In genomic region chr21:42736646-42737350, GRCh38 we compare ENCODE assay signal across 19 cellular contexts.
DNase-seq lines count a peak whose midpoint lies in the region; ATAC-seq, FAIRE-seq and TF ChIP-seq lines count a peak whose summit lies in the region.
"Had no signal": no experiment of that assay in that cellular context is flagged by ENCODE, and none has a peak within 500 bp of the region (broad histone marks: within the 10 kb centered on the region; RNA-seq: fewer than 3 reads in every experiment).

No MANE protein-coding gene starts in this region.

- BruUV-seq in HepG2 (replicated peaks; lab: Mats Ljungman, UMichigan): no TSS peak

- in situ Hi-C loops in HepG2 (cut with HindIII; ENCODE audit: extremely low pct_ligation_motif_present, low pct_unique_long_range_greater_than_20kb): no loop called here

- no peak for TF ChIP-seq CTCF in HepG2 (CRISPR knock-in tag; IDR thresholded peaks at IDR 0.05)
- no peak for TF ChIP-seq CTCF in suprapubic skin (IDR thresholded peaks at IDR 0.05)
- TF ChIP-seq CTCF in tibial nerve (IDR thresholded peaks at IDR 0.05): no peak

- peaks cover 96% of the 10 kb centered on the region for H3K4me1 ChIP-seq in HepG2 (ENCODE audit: insufficient read depth, low read length)
- peaks cover 3% of the 10 kb centered on the region for H3K4me1 ChIP-seq in suprapubic skin
- H3K4me1 ChIP-seq in tibial nerve: peaks cover 0 to 37% (median 23%) of the 10 kb centered on the region in 4 donors

- H3K27ac Mint-ChIP-seq in activated naive CD8-positive, alpha-beta T cell treated with anti-CD3 and anti-CD28 coated beads, Interleukin-2, amount 10 ng/mL, durations not matched to agents 7 days and 5 days: peak overlapping the region; percentile 99
- H3K27ac Mint-ChIP-seq in activated naive CD8-positive, alpha-beta T cell treated with anti-CD3 and anti-CD28 coated beads for 36 hours: no peak overlapping the region
- H3K27ac Mint-ChIP-seq in activated CD8-positive, alpha-beta T cell treated with anti-CD3 and anti-CD28 coated beads, Interleukin-2, amount 10 ng/mL, durations not matched to agents 7 days and 5 days: peak overlapping the region; percentile 98

- H2AFZ ChIP-seq in HepG2 (ENCODE audit: low read length): no peak overlapping the region

- TF ChIP-seq EP300 in HepG2 (IDR thresholded peaks at IDR 0.05; ENCODE audit: low read depth in 2 of 2, low read length in 2 of 2) (no peak), HepG2 (CRISPR knock-in tag; IDR thresholded peaks at IDR 0.05; ENCODE audit: borderline replicate concordance) (no peak), suprapubic skin (IDR thresholded peaks at IDR 0.05) (no peak), tibial nerve (IDR thresholded peaks at IDR 0.05) (no peak)

- peaks cover 1% of the 10 kb centered on the region for H3K9me3 Mint-ChIP-seq in activated naive CD8-positive, alpha-beta T cell treated with anti-CD3 and anti-CD28 coated beads, Interleukin-2, amount 10 ng/mL, durations not matched to agents 7 days and 5 days
- no peaks in the 10 kb centered on the region for H3K9me3 Mint-ChIP-seq in activated naive CD8-positive, alpha-beta T cell treated with anti-CD3 and anti-CD28 coated beads for 36 hours
- H3K9me3 Mint-ChIP-seq in activated CD8-positive, alpha-beta T cell treated with anti-CD3 and anti-CD28 coated beads, Interleukin-2, amount 10 ng/mL, durations not matched to agents 7 days and 5 days (ENCODE audit: insufficient read depth): no peaks in the 10 kb centered on the region
- H3K9me3 Mint-ChIP-seq: IgD-negative memory B cell, naive B cell had no signal

- H3K9ac ChIP-seq in HepG2 (ENCODE audit: insufficient read depth, low read depth, low read length): no peak overlapping the region

- FAIRE-seq in HepG2 (lab: Jason Lieb, UNC): no peak
- FAIRE-seq: colon had no signal

- H3K36me3 Mint-ChIP-seq in activated naive CD8-positive, alpha-beta T cell treated with anti-CD3 and anti-CD28 coated beads, Interleukin-2, amount 10 ng/mL, durations not matched to agents 7 days and 5 days: peaks cover 13% of the 10 kb centered on the region
- no peaks in the 10 kb centered on the region for H3K36me3 Mint-ChIP-seq in activated naive CD8-positive, alpha-beta T cell treated with anti-CD3 and anti-CD28 coated beads for 36 hours
- peaks cover 22% of the 10 kb centered on the region for H3K36me3 Mint-ChIP-seq in activated CD8-positive, alpha-beta T cell treated with anti-CD3 and anti-CD28 coated beads, Interleukin-2, amount 10 ng/mL, durations not matched to agents 7 days and 5 days (ENCODE audit: low read depth)

- no peak for ATAC-seq in activated naive CD8-positive, alpha-beta T cell treated with anti-CD3 and anti-CD28 coated beads, Interleukin-2, amount 10 ng/mL, durations not matched to agents 7 days and 5 days (ENCODE audit: low read depth)
- no peak for ATAC-seq in activated CD8-positive, alpha-beta T cell treated with anti-CD3 and anti-CD28 coated beads, Interleukin-2, amount 10 ng/mL, durations not matched to agents 7 days and 5 days
- ATAC-seq in HepG2 (no peak), GM21360 (IDR thresholded peaks at IDR 0.05; ENCODE audit: unreplicated experiment) (no peak)
- ATAC-seq: heart left ventricle had no signal

- no peak overlapping the region for H3K4me3 ChIP-seq in HepG2 (replicated peaks in 1 of 3; ENCODE audit: insufficient read depth in 1 of 3, low read depth in 2 of 3, low read length in 3 of 3)
- H3K4me3 ChIP-seq in suprapubic skin: no peak overlapping the region
- no peak overlapping the region for H3K4me3 ChIP-seq in tibial nerve
- H3K4me3 ChIP-seq: heart left ventricle, skin epidermis had no signal

- no peaks in the 10 kb centered on the region for H3K9me3 ChIP-seq in HepG2 (ENCODE audit: low read length)
- no peaks in the 10 kb centered on the region for H3K9me3 ChIP-seq in suprapubic skin
- no peaks in the 10 kb centered on the region for H3K9me3 ChIP-seq in tibial nerve
- H3K9me3 ChIP-seq: heart left ventricle had no signal

- no peak for TF ChIP-seq RAD21 in HepG2 (CRISPR knock-in tag; IDR thresholded peaks at IDR 0.05)

- H3K27me3 ChIP-seq in HepG2 (ENCODE audit: control insufficient read depth in 1 of 2, insufficient read depth in 2 of 2, low read length in 2 of 2) (no peaks in the 10 kb centered on the region), suprapubic skin (no peaks in the 10 kb centered on the region), tibial nerve (no peaks in the 10 kb centered on the region)
- H3K27me3 ChIP-seq: heart left ventricle had no signal

- H3K36me3 ChIP-seq in HepG2 (replicated peaks in 1 of 2; ENCODE audit: control insufficient read depth in 1 of 2, insufficient read depth in 2 of 2, low read length in 2 of 2): no peaks in the 10 kb centered on the region; a peak in 1 of 5 replicates
- H3K36me3 ChIP-seq in suprapubic skin: peaks cover 5% of the 10 kb centered on the region
- H3K36me3 ChIP-seq in tibial nerve: peaks cover 0 to 43% (median 2%) of the 10 kb centered on the region in 3 donors

- 96% methylated on average over 5 of the region's 12 CpGs for WGBS in HepG2 (ENCODE audit: low lambda C conversion rate)
- 80% methylated on average over 11 of the region's 12 CpGs for WGBS in suprapubic skin
- WGBS in tibial nerve, 2 donors: 86 to 89% methylated on average over 11 to 12 of the region's 12 CpGs

- CTCF ChIA-PET in activated CD8-positive, alpha-beta T cell treated with anti-CD3 and anti-CD28 coated beads, Interleukin-2, amount 10 ng/mL, durations not matched to agents 7 days and 5 days (lab: Charles Lee): interaction anchor here (1.1 to 3.0 kb wide), 4 partner anchors 10 to 143 kb away, joined by 3 to 12 read pairs (median 7); no protein-coding TSS in a partner anchor
- CTCF ChIA-PET in HepG2 (lab: Yijun Ruan, JAX; ENCODE audit: low intra/inter-chr PET ratio, low total read pairs): no interaction called here

- no peaks in the 10 kb centered on the region for H3K27me3 Mint-ChIP-seq in activated naive CD8-positive, alpha-beta T cell treated with anti-CD3 and anti-CD28 coated beads, Interleukin-2, amount 10 ng/mL, durations not matched to agents 7 days and 5 days
- no peaks in the 10 kb centered on the region for H3K27me3 Mint-ChIP-seq in activated naive CD8-positive, alpha-beta T cell treated with anti-CD3 and anti-CD28 coated beads for 36 hours
- no peaks in the 10 kb centered on the region for H3K27me3 Mint-ChIP-seq in activated CD8-positive, alpha-beta T cell treated with anti-CD3 and anti-CD28 coated beads, Interleukin-2, amount 10 ng/mL, durations not matched to agents 7 days and 5 days (ENCODE audit: low read depth)
- H3K27me3 Mint-ChIP-seq: naive B cell had no signal

- H3K4me1 Mint-ChIP-seq in activated naive CD8-positive, alpha-beta T cell treated with anti-CD3 and anti-CD28 coated beads, Interleukin-2, amount 10 ng/mL, durations not matched to agents 7 days and 5 days: peaks cover 46% of the 10 kb centered on the region
- peaks cover 37% of the 10 kb centered on the region for H3K4me1 Mint-ChIP-seq in activated naive CD8-positive, alpha-beta T cell treated with anti-CD3 and anti-CD28 coated beads for 36 hours
- H3K4me1 Mint-ChIP-seq in activated CD8-positive, alpha-beta T cell treated with anti-CD3 and anti-CD28 coated beads, Interleukin-2, amount 10 ng/mL, durations not matched to agents 7 days and 5 days (ENCODE audit: low read depth): peaks cover 67% of the 10 kb centered on the region

- peak overlapping the region; percentile 96 for H3K27ac ChIP-seq in HepG2 (ENCODE audit: extremely low read length, insufficient read depth, low read length)
- H3K27ac ChIP-seq in suprapubic skin: peak overlapping the region; percentile 19
- H3K27ac ChIP-seq in tibial nerve: peak overlapping the region in 2 of 4 donors; percentile 64 to 82

- TF ChIP-seq POLR2A in HepG2 (IDR thresholded peaks at IDR 0.05; ENCODE audit: insufficient read depth in 1 of 2, low read depth in 2 of 2, low read length in 2 of 2): no peak
- TF ChIP-seq POLR2A in suprapubic skin (IDR thresholded peaks at IDR 0.05): no peak
- no peak for TF ChIP-seq POLR2A in tibial nerve (IDR thresholded peaks at IDR 0.05)

- POLR2A ChIA-PET in activated naive CD8-positive, alpha-beta T cell treated with anti-CD3 and anti-CD28 coated beads, Interleukin-2, amount 10 ng/mL, durations not matched to agents 7 days and 5 days (lab: Charles Lee): interaction anchor here (2.1 to 2.9 kb wide), 2 partner anchors 10 to 83 kb away, joined by 7 to 36 read pairs; partner anchors contain the start of gene PDE9A
- POLR2A ChIA-PET in activated CD8-positive, alpha-beta T cell treated with anti-CD3 and anti-CD28 coated beads, Interleukin-2, amount 10 ng/mL, durations not matched to agents 7 days and 5 days (lab: Charles Lee): interaction anchor here (2.1 kb wide), 1 partner anchor 52 kb away, joined by 13 read pairs; no protein-coding TSS in a partner anchor
- POLR2A ChIA-PET in HepG2 (lab: Yijun Ruan, JAX): interaction anchor here (1.4 to 3.2 kb wide), 2 partner anchors 24 to 45 kb away, joined by 6 to 26 read pairs; no protein-coding TSS in a partner anchor

- H4K20me1 ChIP-seq in HepG2 (ENCODE audit: insufficient read depth, low read length): no peaks in the 10 kb centered on the region

- H3K4me2 ChIP-seq in HepG2 (ENCODE audit: low read depth, low read length): no peak overlapping the region

- no peak for DNase-seq in activated naive CD8-positive, alpha-beta T cell treated with anti-CD3 and anti-CD28 coated beads, Interleukin-2, amount 10 ng/mL, durations not matched to agents 7 days and 5 days
- DNase-seq in activated naive CD8-positive, alpha-beta T cell treated with anti-CD3 and anti-CD28 coated beads for 36 hours: no peak
- DNase-seq in activated CD8-positive, alpha-beta T cell treated with anti-CD3 and anti-CD28 coated beads, Interleukin-2, amount 10 ng/mL, durations not matched to agents 7 days and 5 days: no peak
- DNase-seq in HepG2 (ENCODE audit: low spot score): no peak
- peak in 1 of 2 donors; percentile 72 for DNase-seq in suprapubic skin (ENCODE audit: low spot score in 2 of 2)
- no peak for DNase-seq in tibial nerve (ENCODE audit: low spot score in 2 of 2)
- DNase-seq in NCI-H2196 treated with DMSO at 0.1 percent for 48 hours (lab: John Stamatoyannopoulos, UW; ENCODE audit: unreplicated experiment): no peak
- DNase-seq: activated effector memory CD4-positive, alpha-beta T cell treated with Interleukin-2 at 50 U/mL for 16 hours; aorta; heart left ventricle; naive B cell; NCI-H146; NCI-H2171; SHP77 treated with DMSO at 0.1 percent for 48 hours; stimulated activated CD4-positive, alpha-beta T cell treated with anti-CD3 and anti-CD28 coated beads, Interleukin-4, amount 100 ng/mL, for 4 hours had no signal

- intact Hi-C loops in HepG2 (cut with micrococcal nuclease; ENCODE audit: unreplicated experiment): loop anchor here (10.0 kb wide), 1 partner anchor 48 kb away; no protein-coding TSS in a partner anchor

- H3K79me2 ChIP-seq in HepG2 (ENCODE audit: insufficient read depth, low read length): no peaks in the 10 kb centered on the region

- no peak overlapping the region for H3K4me3 Mint-ChIP-seq in activated naive CD8-positive, alpha-beta T cell treated with anti-CD3 and anti-CD28 coated beads, Interleukin-2, amount 10 ng/mL, durations not matched to agents 7 days and 5 days
- no peak overlapping the region for H3K4me3 Mint-ChIP-seq in activated naive CD8-positive, alpha-beta T cell treated with anti-CD3 and anti-CD28 coated beads for 36 hours
- no peak overlapping the region for H3K4me3 Mint-ChIP-seq in activated CD8-positive, alpha-beta T cell treated with anti-CD3 and anti-CD28 coated beads, Interleukin-2, amount 10 ng/mL, durations not matched to agents 7 days and 5 days
- H3K4me3 Mint-ChIP-seq: IgD-negative memory B cell had no signal
